Comparison of ENCODE assay signal across 9 cellular contexts in the genomic region with DNA sequence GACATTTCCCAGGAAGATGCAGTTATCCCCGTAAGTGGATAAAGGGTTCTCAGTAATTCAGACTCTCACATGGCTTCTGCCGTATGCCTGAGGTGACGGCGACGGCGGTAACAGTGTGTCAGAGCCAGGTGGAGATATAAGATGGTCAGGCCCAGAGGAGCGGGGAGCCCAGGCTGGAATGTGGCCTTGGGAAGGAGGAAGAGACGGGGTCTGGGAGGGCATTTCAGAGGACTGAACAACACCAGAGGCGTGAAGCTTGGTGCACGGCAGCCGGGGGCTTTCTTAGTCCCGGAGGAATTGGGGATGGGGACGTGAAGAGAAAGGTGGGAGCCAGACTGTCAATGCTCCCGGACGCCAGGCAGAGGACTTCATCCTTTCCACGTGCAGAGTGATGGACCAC. TPM values are rescaled to one million over a fixed set of nuclear protein-coding genes. Genes with fewer than 3 reads are reported as not detected.
DNase-seq lines count a peak whose midpoint lies in the region; ATAC-seq, FAIRE-seq and TF ChIP-seq lines count a peak whose summit lies in the region.
"Had no signal": no experiment of that assay in that cellular context is flagged by ENCODE, and none has a peak within 500 bp of the region (broad histone marks: within the 10 kb centered on the region; RNA-seq: fewer than 3 reads in every experiment).

No MANE protein-coding gene starts in this region.

- H3K4me1 ChIP-seq in HepG2 (ENCODE audit: insufficient read depth, low read length) (peaks cover 34% of the 10 kb centered on the region), thymus (ENCODE audit: control insufficient read depth, insufficient read depth, low read length) (peaks cover 19% of the 10 kb centered on the region)

- no peak for DNase-seq in activated CD8-positive, alpha-beta memory T cell treated with anti-CD3 and anti-CD28 coated beads, Interleukin-2, amount 10 ng/mL, durations not matched to agents 7 days and 5 days
- DNase-seq in activated CD8-positive, alpha-beta memory T cell treated with anti-CD3 and anti-CD28 coated beads, Interleukin-2, amount 50 U/mL, for 48 hours = no peak
- no peak for DNase-seq in activated naive CD8-positive, alpha-beta T cell treated with anti-CD3 and anti-CD28 coated beads, Interleukin-2, amount 50 U/mL, for 24 hours
- peak; percentile 13 for DNase-seq in HepG2 (ENCODE audit: low spot score)
- no peak for DNase-seq in stimulated activated CD4-positive, alpha-beta T cell treated with anti-CD3 and anti-CD28 coated beads, Interleukin-4, amount 100 ng/mL, for 24 hours
- DNase-seq in GM20000 (ENCODE audit: low spot score) = no peak
- DNase-seq: activated CD4-positive, alpha-beta T cell treated with anti-CD3 and anti-CD28 coated beads for 1 hour had no signal

- peak overlapping the region; percentile 90 for H3K27ac Mint-ChIP-seq in activated CD8-positive, alpha-beta memory T cell treated with anti-CD3 and anti-CD28 coated beads, Interleukin-2, amount 10 ng/mL, durations not matched to agents 7 days and 5 days
- peak overlapping the region; percentile 87 for H3K27ac Mint-ChIP-seq in activated naive CD8-positive, alpha-beta T cell treated with anti-CD3 and anti-CD28 coated beads, Interleukin-2, amount 50 U/mL, for 24 hours

- H3K4me1 Mint-ChIP-seq in activated CD8-positive, alpha-beta memory T cell treated with anti-CD3 and anti-CD28 coated beads, Interleukin-2, amount 10 ng/mL, durations not matched to agents 7 days and 5 days = peaks cover 47% of the 10 kb centered on the region
- peaks cover 37% of the 10 kb centered on the region for H3K4me1 Mint-ChIP-seq in activated naive CD8-positive, alpha-beta T cell treated with anti-CD3 and anti-CD28 coated beads, Interleukin-2, amount 50 U/mL, for 24 hours

- TF ChIP-seq EP300 in HepG2 (IDR thresholded peaks at IDR 0.05; ENCODE audit: low read depth in 2 of 2, low read length in 2 of 2) = no peak
- TF ChIP-seq EP300 in HepG2 (CRISPR knock-in tag; IDR thresholded peaks at IDR 0.05; ENCODE audit: borderline replicate concordance) = no peak

- no peak overlapping the region for H2AFZ ChIP-seq in HepG2 (ENCODE audit: low read length)

- peaks cover 36% of the 10 kb centered on the region for H3K79me2 ChIP-seq in HepG2 (ENCODE audit: insufficient read depth, low read length)

- no peak for TF ChIP-seq POLR2A in HepG2 (IDR thresholded peaks at IDR 0.05; ENCODE audit: insufficient read depth in 1 of 2, low read depth in 2 of 2, low read length in 2 of 2)

- H3K27ac ChIP-seq in HepG2 (ENCODE audit: extremely low read length, insufficient read depth, low read length) = peak overlapping the region; percentile 54
- no peak overlapping the region for H3K27ac ChIP-seq in thymus (ENCODE audit: low read depth)

- no peak for ATAC-seq in activated CD8-positive, alpha-beta memory T cell treated with anti-CD3 and anti-CD28 coated beads, Interleukin-2, amount 10 ng/mL, durations not matched to agents 7 days and 5 days
- no peak for ATAC-seq in activated naive CD8-positive, alpha-beta T cell treated with anti-CD3 and anti-CD28 coated beads, Interleukin-2, amount 50 U/mL, for 24 hours
- ATAC-seq in HepG2 (no peak), GM18520 (IDR thresholded peaks at IDR 0.05; ENCODE audit: unreplicated experiment) (no peak)

- H3K9me3 ChIP-seq in HepG2 (ENCODE audit: low read length) = no peaks in the 10 kb centered on the region
- no peaks in the 10 kb centered on the region for H3K9me3 ChIP-seq in thymus (ENCODE audit: control insufficient read depth)

- H3K9ac ChIP-seq in HepG2 (ENCODE audit: insufficient read depth, low read depth, low read length) = peak overlapping the region; percentile 85

- intact Hi-C loops in HepG2 (cut with micrococcal nuclease; ENCODE audit: unreplicated experiment) = no loop called here

- no peaks in the 10 kb centered on the region for H3K9me3 Mint-ChIP-seq in activated CD8-positive, alpha-beta memory T cell treated with anti-CD3 and anti-CD28 coated beads, Interleukin-2, amount 10 ng/mL, durations not matched to agents 7 days and 5 days (ENCODE audit: low read depth)
- H3K9me3 Mint-ChIP-seq in activated naive CD8-positive, alpha-beta T cell treated with anti-CD3 and anti-CD28 coated beads, Interleukin-2, amount 50 U/mL, for 24 hours = no peaks in the 10 kb centered on the region

- no peak for TF ChIP-seq RAD21 in HepG2 (CRISPR knock-in tag; IDR thresholded peaks at IDR 0.05)

- FAIRE-seq in HepG2 (lab: Jason Lieb, UNC) = no peak

- no TSS peak for BruUV-seq in HepG2 (replicated peaks; lab: Mats Ljungman, UMichigan)

- POLR2A ChIA-PET in HepG2 (lab: Yijun Ruan, JAX) = interaction anchor here (1.2 to 1.9 kb wide), 3 partner anchors 15 to 197 kb away, joined by 3 to 5 read pairs (median 5); no protein-coding TSS in a partner anchor

- H3K27me3 ChIP-seq in HepG2 (ENCODE audit: control insufficient read depth in 1 of 2, insufficient read depth in 2 of 2, low read length in 2 of 2) (no peaks in the 10 kb centered on the region; a peak in 1 of 5 replicates), thymus (ENCODE audit: control insufficient read depth, insufficient read depth) (no peaks in the 10 kb centered on the region)

- H3K4me3 ChIP-seq in HepG2 (replicated peaks in 1 of 3; ENCODE audit: insufficient read depth in 1 of 3, low read depth in 2 of 3, low read length in 3 of 3) = peak overlapping the region; percentile 83 to 96 (median 91)
- H3K4me3 ChIP-seq in thymus (ENCODE audit: low read length) = peak overlapping the region; percentile 78

- TF ChIP-seq CTCF in HepG2 (CRISPR knock-in tag; IDR thresholded peaks at IDR 0.05) (no peak), GM20000 (IDR thresholded peaks at IDR 0.05; ENCODE audit: extremely low read depth, missing control alignments) (no peak)

- H3K27me3 Mint-ChIP-seq in activated CD8-positive, alpha-beta memory T cell treated with anti-CD3 and anti-CD28 coated beads, Interleukin-2, amount 10 ng/mL, durations not matched to agents 7 days and 5 days = no peaks in the 10 kb centered on the region
- H3K27me3 Mint-ChIP-seq in activated naive CD8-positive, alpha-beta T cell treated with anti-CD3 and anti-CD28 coated beads, Interleukin-2, amount 50 U/mL, for 24 hours = no peaks in the 10 kb centered on the region

- peak overlapping the region; percentile 89 for H3K4me3 Mint-ChIP-seq in activated CD8-positive, alpha-beta memory T cell treated with anti-CD3 and anti-CD28 coated beads, Interleukin-2, amount 10 ng/mL, durations not matched to agents 7 days and 5 days
- peak overlapping the region; percentile 89 for H3K4me3 Mint-ChIP-seq in activated naive CD8-positive, alpha-beta T cell treated with anti-CD3 and anti-CD28 coated beads, Interleukin-2, amount 50 U/mL, for 24 hours

- H3K36me3 Mint-ChIP-seq in activated CD8-positive, alpha-beta memory T cell treated with anti-CD3 and anti-CD28 coated beads, Interleukin-2, amount 10 ng/mL, durations not matched to agents 7 days and 5 days = peaks cover 22% of the 10 kb centered on the region
- H3K36me3 Mint-ChIP-seq in activated naive CD8-positive, alpha-beta T cell treated with anti-CD3 and anti-CD28 coated beads, Interleukin-2, amount 50 U/mL, for 24 hours (ENCODE audit: low read depth) = peaks cover 31% of the 10 kb centered on the region

- H3K4me2 ChIP-seq in HepG2 (ENCODE audit: low read depth, low read length) = peak overlapping the region; percentile 92

- in situ Hi-C loops in HepG2 (cut with HindIII; ENCODE audit: extremely low pct_ligation_motif_present, low pct_unique_long_range_greater_than_20kb) = no loop called here

- H4K20me1 ChIP-seq in HepG2 (ENCODE audit: insufficient read depth, low read length) = peaks cover 8% of the 10 kb centered on the region; the same call in 1 of the 2 replicates

- 5% methylated on average over 13 of the region's 16 CpGs for WGBS in HepG2 (ENCODE audit: low lambda C conversion rate)
- 86% methylated on average over 16 of the region's 16 CpGs for WGBS in thymus

- H3K36me3 ChIP-seq in HepG2 (replicated peaks in 1 of 2; ENCODE audit: control insufficient read depth in 1 of 2, insufficient read depth in 2 of 2, low read length in 2 of 2) (peaks cover 16 to 28% of the 10 kb centered on the region in 2 experiments), thymus (ENCODE audit: control insufficient read depth, insufficient read depth) (peaks cover 42% of the 10 kb centered on the region)

- CTCF ChIA-PET in activated CD8-positive, alpha-beta memory T cell treated with anti-CD3 and anti-CD28 coated beads, Interleukin-2, amount 10 ng/mL, durations not matched to agents 7 days and 5 days (lab: Charles Lee) = interaction anchor here (1.6 to 4.2 kb wide), 2 partner anchors 18 to 198 kb away, joined by 3 to 41 read pairs; a partner anchor contains a TSS
- CTCF ChIA-PET in HepG2 (lab: Yijun Ruan, JAX; ENCODE audit: low intra/inter-chr PET ratio, low total read pairs) = no interaction called here

RNA-seq across cellular contexts. Expression of a gene that starts 1.0 kb away (rescaled TPM):
- total RNA-seq in activated CD8-positive, alpha-beta memory T cell treated with anti-CD3 and anti-CD28 coated beads, Interleukin-2, amount 10 ng/mL, durations not matched to agents 7 days and 5 days = 100 to 1,000 TPM; 146 to 174 TPM
- total RNA-seq in HepG2 (2016; rRNA removed; fragmentation: Illumina TruSeq; extraction: Trizol) = 83.9 and 128 TPM in 2 replicates
- total RNA-seq in HepG2 (2016; cell fraction: cytosol; rRNA removed; fragmentation: Illumina TruSeq; extraction: Trizol; ENCODE audit: low read depth) = 51.3 and 72.8 TPM in 2 replicates
- total RNA-seq in HepG2 (2016; cell fraction: insoluble cytoplasmic fraction; rRNA removed; fragmentation: Illumina TruSeq; extraction: Trizol) = 89.5 and 137 TPM in 2 replicates
- 77.4 and 86.1 TPM in 2 replicates for total RNA-seq in HepG2 (2016; cell fraction: membrane; rRNA removed; fragmentation: Illumina TruSeq; extraction: Trizol)
- total RNA-seq in HepG2 (2016; cell fraction: nucleus; rRNA removed; fragmentation: Illumina TruSeq; extraction: Trizol) = 76.0 and 95.5 TPM in 2 replicates
- polyA plus RNA-seq in HepG2 (2011; rRNA removed) (135 and 164 TPM in 2 replicates), thymus (85.8 TPM)
- polyA plus RNA-seq in HepG2 (2011; cell fraction: cytosol; rRNA removed) = 82.7 and 131 TPM in 2 replicates
- polyA plus RNA-seq in HepG2 (2011; cell fraction: nucleus; rRNA removed) = 155 and 197 TPM in 2 replicates
- polyA plus RNA-seq in HepG2 (2012) = 64.5 and 73.8 TPM in 2 replicates
- polyA plus RNA-seq in HepG2 (2016; cell fraction: cytosol; fragmentation: Illumina TruSeq; extraction: Trizol; ENCODE audit: low read depth) = 84.3 and 98.6 TPM in 2 replicates
- polyA plus RNA-seq in HepG2 (2016; cell fraction: insoluble cytoplasmic fraction; fragmentation: Illumina TruSeq; extraction: Trizol; ENCODE audit: low read depth) = 87.8 and 97.0 TPM in 2 replicates
- 69.1 and 85.3 TPM in 2 replicates for polyA plus RNA-seq in HepG2 (2016; cell fraction: membrane; fragmentation: Illumina TruSeq; extraction: Trizol; ENCODE audit: low read depth)
- polyA plus RNA-seq in HepG2 (2016; cell fraction: nucleus; fragmentation: Illumina TruSeq; extraction: Trizol; ENCODE audit: insufficient read depth, low read depth) = 191 and 194 TPM in 2 replicates
- 95.9 and 234 TPM in 2 replicates for polyA minus RNA-seq in HepG2 (2011; rRNA and poly(A)+ RNA removed; ENCODE audit: low replicate concordance)
- polyA minus RNA-seq in HepG2 (2011; cell fraction: cytosol; rRNA and poly(A)+ RNA removed) = 32.9 and 45.5 TPM in 2 replicates
- 23.3 and 29.3 TPM in 2 replicates for polyA minus RNA-seq in HepG2 (2011; cell fraction: nucleus; rRNA and poly(A)+ RNA removed)

RNA-seq across cellular contexts. Expression of a gene that starts 1.3 kb away (rescaled TPM):
- 1 to 10 TPM; 8.0 to 8.5 TPM for total RNA-seq in activated CD8-positive, alpha-beta memory T cell treated with anti-CD3 and anti-CD28 coated beads, Interleukin-2, amount 10 ng/mL, durations not matched to agents 7 days and 5 days
- total RNA-seq in HepG2 (2016; rRNA removed; fragmentation: Illumina TruSeq; extraction: Trizol) = 3.9 and 6.5 TPM in 2 replicates
- total RNA-seq in HepG2 (2016; cell fraction: cytosol; rRNA removed; fragmentation: Illumina TruSeq; extraction: Trizol; ENCODE audit: low read depth) = 1.5 and 2.2 TPM in 2 replicates
- total RNA-seq in HepG2 (2016; cell fraction: insoluble cytoplasmic fraction; rRNA removed; fragmentation: Illumina TruSeq; extraction: Trizol) = 3.5 and 5.4 TPM in 2 replicates
- total RNA-seq in HepG2 (2016; cell fraction: membrane; rRNA removed; fragmentation: Illumina TruSeq; extraction: Trizol) = 1.7 and 1.8 TPM in 2 replicates
- 6.4 and 6.8 TPM in 2 replicates for total RNA-seq in HepG2 (2016; cell fraction: nucleus; rRNA removed; fragmentation: Illumina TruSeq; extraction: Trizol)
- polyA plus RNA-seq in HepG2 (2011; rRNA removed) (2.6 and 3.1 TPM in 2 replicates), thymus (6.4 TPM)
- 2.5 and 3.1 TPM in 2 replicates for polyA plus RNA-seq in HepG2 (2011; cell fraction: cytosol; rRNA removed)
- 7.8 and 8.8 TPM in 2 replicates for polyA plus RNA-seq in HepG2 (2011; cell fraction: nucleus; rRNA removed)
- 1.3 and 1.7 TPM in 2 replicates for polyA plus RNA-seq in HepG2 (2012)
- 0.84 and 1.9 TPM in 2 replicates for polyA plus RNA-seq in HepG2 (2016; cell fraction: cytosol; fragmentation: Illumina TruSeq; extraction: Trizol; ENCODE audit: low read depth)
- polyA plus RNA-seq in HepG2 (2016; cell fraction: insoluble cytoplasmic fraction; fragmentation: Illumina TruSeq; extraction: Trizol; ENCODE audit: low read depth) = 2.3 and 3.3 TPM in 2 replicates
- 0.73 and 1.3 TPM in 2 replicates for polyA plus RNA-seq in HepG2 (2016; cell fraction: membrane; fragmentation: Illumina TruSeq; extraction: Trizol; ENCODE audit: low read depth)
- polyA plus RNA-seq in HepG2 (2016; cell fraction: nucleus; fragmentation: Illumina TruSeq; extraction: Trizol; ENCODE audit: insufficient read depth, low read depth) = 8.2 and 9.2 TPM in 2 replicates
- polyA minus RNA-seq in HepG2 (2011; rRNA and poly(A)+ RNA removed; ENCODE audit: low replicate concordance) = 6.7 and 28.4 TPM in 2 replicates
- polyA minus RNA-seq in HepG2 (2011; cell fraction: cytosol; rRNA and poly(A)+ RNA removed) = 1.3 and 3.0 TPM in 2 replicates
- polyA minus RNA-seq in HepG2 (2011; cell fraction: nucleus; rRNA and poly(A)+ RNA removed) = 7.5 and 8.9 TPM in 2 replicates

RNA-seq across cellular contexts. Expression of a gene that starts 19.7 kb away (rescaled TPM):
- total RNA-seq in activated CD8-positive, alpha-beta memory T cell treated with anti-CD3 and anti-CD28 coated beads, Interleukin-2, amount 10 ng/mL, durations not matched to agents 7 days and 5 days = 10 to 100 TPM in 1 of 2 experiments, 1 to 10 TPM in 1; 8.7 to 12.3 TPM
- 38.3 and 39.6 TPM in 2 replicates for total RNA-seq in HepG2 (2016; rRNA removed; fragmentation: Illumina TruSeq; extraction: Trizol)
- 20.2 and 25.8 TPM in 2 replicates for total RNA-seq in HepG2 (2016; cell fraction: cytosol; rRNA removed; fragmentation: Illumina TruSeq; extraction: Trizol; ENCODE audit: low read depth)
- total RNA-seq in HepG2 (2016; cell fraction: insoluble cytoplasmic fraction; rRNA removed; fragmentation: Illumina TruSeq; extraction: Trizol) = 37.8 and 38.9 TPM in 2 replicates
- total RNA-seq in HepG2 (2016; cell fraction: membrane; rRNA removed; fragmentation: Illumina TruSeq; extraction: Trizol) = 53.4 and 59.7 TPM in 2 replicates
- 27.1 and 27.5 TPM in 2 replicates for total RNA-seq in HepG2 (2016; cell fraction: nucleus; rRNA removed; fragmentation: Illumina TruSeq; extraction: Trizol)
- polyA plus RNA-seq in HepG2 (2011; rRNA removed) = 16.1 and 21.0 TPM in 2 replicates
- polyA plus RNA-seq in HepG2 (2011; cell fraction: cytosol; rRNA removed) = 16.3 and 20.9 TPM in 2 replicates
- 49.0 and 57.5 TPM in 2 replicates for polyA plus RNA-seq in HepG2 (2011; cell fraction: nucleus; rRNA removed)
- polyA plus RNA-seq in HepG2 (2012) = 13.3 and 14.5 TPM in 2 replicates
- polyA plus RNA-seq in HepG2 (2016; cell fraction: cytosol; fragmentation: Illumina TruSeq; extraction: Trizol; ENCODE audit: low read depth) = 27.1 and 37.0 TPM in 2 replicates
- 36.5 and 40.8 TPM in 2 replicates for polyA plus RNA-seq in HepG2 (2016; cell fraction: insoluble cytoplasmic fraction; fragmentation: Illumina TruSeq; extraction: Trizol; ENCODE audit: low read depth)
- polyA plus RNA-seq in HepG2 (2016; cell fraction: membrane; fragmentation: Illumina TruSeq; extraction: Trizol; ENCODE audit: low read depth) = 47.4 and 49.9 TPM in 2 replicates
- 44.7 and 46.3 TPM in 2 replicates for polyA plus RNA-seq in HepG2 (2016; cell fraction: nucleus; fragmentation: Illumina TruSeq; extraction: Trizol; ENCODE audit: insufficient read depth, low read depth)
- polyA minus RNA-seq in HepG2 (2011; rRNA and poly(A)+ RNA removed; ENCODE audit: low replicate concordance) = 15.3 and 46.5 TPM in 2 replicates
- 9.7 and 12.0 TPM in 2 replicates for polyA minus RNA-seq in HepG2 (2011; cell fraction: cytosol; rRNA and poly(A)+ RNA removed)
- 18.4 and 20.1 TPM in 2 replicates for polyA minus RNA-seq in HepG2 (2011; cell fraction: nucleus; rRNA and poly(A)+ RNA removed)
- polyA plus RNA-seq in thymus = 16.0 TPM
